ENCODE assay signal across 1 cellular context in the genomic region with DNA sequence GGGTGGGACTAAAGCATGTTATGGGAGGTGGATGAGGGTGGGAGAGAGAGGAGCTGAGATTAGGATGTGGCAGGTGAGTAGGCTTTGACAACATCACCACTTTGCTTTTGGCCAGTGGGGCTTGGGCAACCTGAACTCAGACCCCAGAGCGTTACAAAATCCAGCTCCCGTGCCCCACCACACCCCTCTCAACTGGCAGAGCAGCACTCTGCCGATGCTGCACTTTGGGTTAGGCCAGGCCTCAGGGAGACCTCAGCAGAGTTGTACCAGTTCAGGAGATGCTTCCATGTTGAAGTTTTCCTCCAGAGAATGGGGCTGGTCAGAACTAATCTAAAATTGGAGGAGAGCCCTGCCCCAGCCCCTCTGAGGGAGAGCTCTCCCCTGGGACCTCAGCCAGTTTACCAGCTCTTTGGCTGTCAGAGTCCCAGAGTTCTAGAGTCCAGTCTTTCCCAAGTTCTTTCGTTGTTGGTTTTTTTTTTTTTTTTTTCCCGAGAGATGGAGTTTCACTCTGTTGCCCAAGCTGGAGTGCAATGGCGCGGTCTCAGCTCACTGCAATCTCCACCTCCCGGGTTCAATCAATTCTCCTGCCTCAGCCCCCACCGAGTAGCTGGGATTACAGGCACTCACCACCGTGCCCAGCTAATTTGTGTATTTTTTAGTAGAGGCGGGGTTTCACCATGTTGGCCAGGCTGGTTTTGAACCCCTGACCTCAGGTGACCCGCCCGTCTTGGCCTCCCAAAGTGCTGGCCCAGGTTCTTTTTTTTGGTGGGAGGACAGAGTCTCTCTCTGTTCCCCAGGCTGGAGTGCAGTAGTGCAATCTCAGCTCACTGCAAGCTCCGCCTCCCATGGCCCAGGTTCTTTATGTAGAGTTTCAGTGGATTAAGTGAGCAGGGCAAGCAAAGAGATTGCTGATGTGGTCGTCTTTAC.
TF ChIP-seq lines count a peak whose summit lies in the region.

No MANE protein-coding gene starts in this region.

TF ChIP-seq in HEK293, 187 proteins besides CTCF, POLR2A, EP300 and RAD21 (continued from another document):
- TF ChIP-seq, protein P1, sequence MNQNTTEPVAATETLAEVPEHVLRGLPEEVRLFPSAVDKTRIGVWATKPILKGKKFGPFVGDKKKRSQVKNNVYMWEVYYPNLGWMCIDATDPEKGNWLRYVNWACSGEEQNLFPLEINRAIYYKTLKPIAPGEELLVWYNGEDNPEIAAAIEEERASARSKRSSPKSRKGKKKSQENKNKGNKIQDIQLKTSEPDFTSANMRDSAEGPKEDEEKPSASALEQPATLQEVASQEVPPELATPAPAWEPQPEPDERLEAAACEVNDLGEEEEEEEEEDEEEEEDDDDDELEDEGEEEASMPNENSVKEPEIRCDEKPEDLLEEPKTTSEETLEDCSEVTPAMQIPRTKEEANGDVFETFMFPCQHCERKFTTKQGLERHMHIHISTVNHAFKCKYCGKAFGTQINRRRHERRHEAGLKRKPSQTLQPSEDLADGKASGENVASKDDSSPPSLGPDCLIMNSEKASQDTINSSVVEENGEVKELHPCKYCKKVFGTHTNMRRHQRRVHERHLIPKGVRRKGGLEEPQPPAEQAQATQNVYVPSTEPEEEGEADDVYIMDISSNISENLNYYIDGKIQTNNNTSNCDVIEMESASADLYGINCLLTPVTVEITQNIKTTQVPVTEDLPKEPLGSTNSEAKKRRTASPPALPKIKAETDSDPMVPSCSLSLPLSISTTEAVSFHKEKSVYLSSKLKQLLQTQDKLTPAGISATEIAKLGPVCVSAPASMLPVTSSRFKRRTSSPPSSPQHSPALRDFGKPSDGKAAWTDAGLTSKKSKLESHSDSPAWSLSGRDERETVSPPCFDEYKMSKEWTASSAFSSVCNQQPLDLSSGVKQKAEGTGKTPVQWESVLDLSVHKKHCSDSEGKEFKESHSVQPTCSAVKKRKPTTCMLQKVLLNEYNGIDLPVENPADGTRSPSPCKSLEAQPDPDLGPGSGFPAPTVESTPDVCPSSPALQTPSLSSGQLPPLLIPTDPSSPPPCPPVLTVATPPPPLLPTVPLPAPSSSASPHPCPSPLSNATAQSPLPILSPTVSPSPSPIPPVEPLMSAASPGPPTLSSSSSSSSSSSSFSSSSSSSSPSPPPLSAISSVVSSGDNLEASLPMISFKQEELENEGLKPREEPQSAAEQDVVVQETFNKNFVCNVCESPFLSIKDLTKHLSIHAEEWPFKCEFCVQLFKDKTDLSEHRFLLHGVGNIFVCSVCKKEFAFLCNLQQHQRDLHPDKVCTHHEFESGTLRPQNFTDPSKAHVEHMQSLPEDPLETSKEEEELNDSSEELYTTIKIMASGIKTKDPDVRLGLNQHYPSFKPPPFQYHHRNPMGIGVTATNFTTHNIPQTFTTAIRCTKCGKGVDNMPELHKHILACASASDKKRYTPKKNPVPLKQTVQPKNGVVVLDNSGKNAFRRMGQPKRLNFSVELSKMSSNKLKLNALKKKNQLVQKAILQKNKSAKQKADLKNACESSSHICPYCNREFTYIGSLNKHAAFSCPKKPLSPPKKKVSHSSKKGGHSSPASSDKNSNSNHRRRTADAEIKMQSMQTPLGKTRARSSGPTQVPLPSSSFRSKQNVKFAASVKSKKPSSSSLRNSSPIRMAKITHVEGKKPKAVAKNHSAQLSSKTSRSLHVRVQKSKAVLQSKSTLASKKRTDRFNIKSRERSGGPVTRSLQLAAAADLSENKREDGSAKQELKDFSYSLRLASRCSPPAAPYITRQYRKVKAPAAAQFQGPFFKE (tag by site-specific recombination; IDR thresholded peaks at IDR 0.05; ENCODE audit: borderline replicate concordance), result no peak
